In genomic region chr1:242530761-242531160, GRCh38 we compare ENCODE assay signal across 18 cellular contexts. TPM values are rescaled to one million over a fixed set of nuclear protein-coding genes. Genes with fewer than 3 reads are reported as not detected.
DNase-seq lines count a peak whose midpoint lies in the region; ATAC-seq and TF ChIP-seq lines count a peak whose summit lies in the region.
"Had no signal": no experiment of that assay in that cellular context is flagged by ENCODE, and none has a peak within 500 bp of the region (broad histone marks: within the 10 kb centered on the region; RNA-seq: fewer than 3 reads in every experiment).

No MANE protein-coding gene starts in this region.

- TF ChIP-seq POLR2A in heart left ventricle (IDR thresholded peaks at IDR 0.05): no peak

- DNase-seq in AG08395 (ENCODE audit: low spot score): peak; percentile 14
- peak; percentile 8 for DNase-seq in SW480 (ENCODE audit: low spot score)
- peak; percentile 38 for DNase-seq in fibroblast of mammary gland (ENCODE audit: low read depth)
- DNase-seq in trophoblast cell: peak; percentile 33 to 89
- DNase-seq in hippocampal formation (lab: John Stamatoyannopoulos, UW): no peak
- DNase-seq in NCI-H526 (lab: John Stamatoyannopoulos, UW): no peak
- DNase-seq in heart left ventricle: no peak
- DNase-seq in activated CD4-positive, alpha-beta T cell treated with anti-CD3 and anti-CD28 coated beads, Interleukin-2, amount 50 U/mL, for 1 hour: no peak
- DNase-seq: COR-L47, DMS53, HCEC 1CT, MV-4-11, NCI-H1436, NCI-H2029 treated with DMSO at 0.1 percent for 48 hours, NCI-H510A treated with DMSO at 0.1 percent for 48 hours had no signal

- no peak overlapping the region for H4K8ac ChIP-seq in trophoblast cell (ENCODE audit: low read depth, low read length)

- no peak overlapping the region for H3K4ac ChIP-seq in trophoblast cell (ENCODE audit: low read depth, low read length)

- H3K18ac ChIP-seq in trophoblast cell (ENCODE audit: low read length): no peak overlapping the region

- H2AFZ ChIP-seq in trophoblast cell (ENCODE audit: insufficient read depth, low read length, poor library complexity): no peak overlapping the region

- H3K23ac ChIP-seq in trophoblast cell (ENCODE audit: low read length): no peak overlapping the region

- peak overlapping the region; percentile 36 for H3K27ac ChIP-seq in trophoblast cell (ENCODE audit: low read depth, low read length)
- no peak overlapping the region for H3K27ac ChIP-seq in heart left ventricle

- TF ChIP-seq CTCF in fibroblast of mammary gland (conservative IDR thresholded peaks at IDR 0.05; ENCODE audit: control insufficient read depth, insufficient read depth, low read depth, low read length): no peak
- TF ChIP-seq CTCF in heart left ventricle (IDR thresholded peaks at IDR 0.05): no peak

- no peak overlapping the region for H2BK5ac ChIP-seq in trophoblast cell (ENCODE audit: low read depth, low read length, poor library complexity)

- H3K79me1 ChIP-seq in trophoblast cell (ENCODE audit: low read length): peaks cover 3% of the 10 kb centered on the region

- H3K9ac ChIP-seq in trophoblast cell (ENCODE audit: low read length): no peak overlapping the region

- no peak overlapping the region for H4K12ac ChIP-seq in trophoblast cell (ENCODE audit: low read depth, low read length)

- H3K9me3 ChIP-seq in trophoblast cell (ENCODE audit: insufficient read depth, low read depth, low read length) (peaks cover 2% of the 10 kb centered on the region), heart left ventricle (no peaks in the 10 kb centered on the region)

- H2BK120ac ChIP-seq in trophoblast cell (ENCODE audit: insufficient read depth, low read length, poor library complexity): no peak overlapping the region

- H3K4me1 ChIP-seq in trophoblast cell (ENCODE audit: control insufficient read depth in 1 of 2, insufficient read depth in 2 of 2, low read length in 2 of 2): peaks cover 3% of the 10 kb centered on the region in 2 experiments
- H3K4me1 ChIP-seq in heart left ventricle: peaks cover 0 to under 1% (median 0%) of the 10 kb centered on the region in 12 donors

- WGBS in trophoblast cell (ENCODE audit: extremely low coverage, insufficient coverage, insufficient read length): no CpG with 5 or more reads among the region's 1 CpG
- WGBS in heart left ventricle, 4 donors: 39 to 44% (median 43%) methylated on average over 1 of the region's 1 CpG

- H3K14ac ChIP-seq in trophoblast cell (ENCODE audit: low read length): no peak overlapping the region

- no peak overlapping the region for H4K91ac ChIP-seq in trophoblast cell (ENCODE audit: low read depth, low read length)

- H2AK5ac ChIP-seq in trophoblast cell (ENCODE audit: low read length): no peak overlapping the region

- intact Hi-C loops in heart left ventricle (cut with DNase I): no loop called here

- no peaks in the 10 kb centered on the region for H3K79me2 ChIP-seq in trophoblast cell (ENCODE audit: control insufficient read depth, insufficient read depth, low read length, poor library complexity)

- H3K4me3 ChIP-seq in fibroblast of mammary gland (ENCODE audit: control insufficient read depth, low read depth, low read length): no peak overlapping the region
- H3K4me3 ChIP-seq in trophoblast cell (ENCODE audit: low read depth, low read length): no peak overlapping the region
- H3K4me3 ChIP-seq in heart left ventricle: no peak overlapping the region

- peaks cover 0 to 2% of the 10 kb centered on the region in 2 experiments for H3K36me3 ChIP-seq in trophoblast cell (ENCODE audit: control insufficient read depth in 1 of 2, insufficient read depth in 2 of 2, low read length in 2 of 2)
- no peaks in the 10 kb centered on the region for H3K36me3 ChIP-seq in heart left ventricle

- H3K27me3 ChIP-seq in trophoblast cell (ENCODE audit: insufficient read depth, low read length) (no peaks in the 10 kb centered on the region), heart left ventricle (peaks cover 0 to 28% (median 11%) of the 10 kb centered on the region in 9 donors)

- ATAC-seq in heart left ventricle: no peak

- H3K4me2 ChIP-seq in trophoblast cell (ENCODE audit: low read length): no peak overlapping the region

- no peak overlapping the region for H2BK12ac ChIP-seq in trophoblast cell (ENCODE audit: low read length)

RNA-seq across cellular contexts. Expression of gene PLD5, which starts 6.3 kb away (rescaled TPM):
- 19.7 TPM in 2 replicates for polyA plus RNA-seq in trophoblast cell (2013)
- total RNA-seq in heart left ventricle: under 1 TPM in 7 of 9 donors, not detected in 2; 0.05 to 0.31 (median 0.21) TPM
- polyA plus RNA-seq in heart left ventricle: under 1 TPM; 0.08 to 0.96 TPM
- total RNA-seq: HT-29 had no signal
- polyA plus RNA-seq: CD14-positive monocyte, IgD-negative memory B cell had no signal

Comparison
In these comparisons a context has a peak if more than half of its experiments do, and no peak if none do; other contexts are left out.
1. DNase-seq: peak in AG08395 (single experiment), SW480 (single experiment), fibroblast of mammary gland (single experiment) and trophoblast cell (2 of 2); none in hippocampal formation (0 of 2), NCI-H526 (0 of 2), heart left ventricle (0 of 5) and activated CD4-positive, alpha-beta T cell treated with anti-CD3 and anti-CD28 coated beads, Interleukin-2, amount 50 U/mL, for 1 hour (single experiment).